In the genomic region with DNA sequence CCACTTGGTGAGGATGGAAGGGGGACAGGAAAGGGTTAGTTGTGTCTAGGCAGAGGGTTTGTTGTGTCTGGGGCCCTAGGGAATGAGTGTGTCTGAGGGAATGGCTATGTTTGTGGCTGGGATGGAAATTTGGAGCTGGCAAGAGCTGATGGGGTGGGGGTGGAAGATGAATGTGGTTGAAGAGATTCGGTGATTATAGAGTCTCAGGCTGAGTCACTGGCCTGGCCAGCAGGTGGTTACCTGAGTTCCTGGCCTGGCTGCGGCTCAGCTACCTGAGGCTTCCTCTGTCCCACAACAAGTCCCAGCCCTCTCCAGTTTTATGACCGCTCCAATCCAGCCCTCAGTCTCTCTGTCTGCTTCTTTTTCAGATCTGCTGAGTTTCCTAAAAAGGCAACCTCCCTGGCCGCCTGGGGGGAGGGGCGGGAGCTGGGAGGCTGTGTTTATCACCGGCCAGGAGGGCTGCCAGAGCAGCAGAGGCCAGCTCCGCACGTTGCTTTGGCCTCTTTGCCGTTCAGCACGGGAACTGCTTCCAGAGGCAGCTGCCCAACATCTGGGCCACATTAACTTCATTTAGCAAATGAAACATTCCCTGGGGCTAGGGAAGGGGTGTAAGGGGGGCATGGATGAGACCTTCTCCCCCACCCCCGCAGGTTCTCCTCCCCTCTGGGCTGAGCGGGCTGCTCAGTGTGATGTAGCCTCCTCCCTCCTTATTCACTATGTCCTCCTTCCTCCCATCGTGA, we compare ENCODE assay signal across 10 cellular contexts. TPM values are rescaled to one million over a fixed set of nuclear protein-coding genes. Genes with fewer than 3 reads are reported as not detected.
DNase-seq lines count a peak whose midpoint lies in the region; ATAC-seq and TF ChIP-seq lines count a peak whose summit lies in the region.
"Had no signal": no experiment of that assay in that cellular context is flagged by ENCODE, and none has a peak within 500 bp of the region (broad histone marks: within the 10 kb centered on the region; RNA-seq: fewer than 3 reads in every experiment).

No MANE protein-coding gene starts in this region.

- no peaks in the 10 kb centered on the region for H3K9me3 Mint-ChIP-seq in activated naive CD8-positive, alpha-beta T cell treated with anti-CD3 and anti-CD28 coated beads, Interleukin-2, amount 50 U/mL, for 24 hours
- H3K9me3 Mint-ChIP-seq: naive thymus-derived CD8-positive, alpha-beta T cell had no signal

- H3K27me3 Mint-ChIP-seq in activated naive CD8-positive, alpha-beta T cell treated with anti-CD3 and anti-CD28 coated beads, Interleukin-2, amount 50 U/mL, for 24 hours, result no peaks in the 10 kb centered on the region

- DNase-seq in IMR-90 (peak; percentile 84), caudate nucleus (lab: John Stamatoyannopoulos, UW) (peak in 1 of 61 donors; percentile 36), left kidney (ENCODE audit: low read depth, low spot score) (peak; percentile 88), testis (peak; percentile 88), cerebellum (ENCODE audit: low spot score) (no peak)
- no peak for DNase-seq in activated naive CD8-positive, alpha-beta T cell treated with anti-CD3 and anti-CD28 coated beads, Interleukin-2, amount 50 U/mL, for 24 hours
- no peak for DNase-seq in activated CD4-positive, alpha-beta T cell treated with anti-CD3 and anti-CD28 coated beads for 4 hours
- DNase-seq: naive thymus-derived CD8-positive, alpha-beta T cell had no signal

- H3K36me3 Mint-ChIP-seq in activated naive CD8-positive, alpha-beta T cell treated with anti-CD3 and anti-CD28 coated beads, Interleukin-2, amount 50 U/mL, for 24 hours (ENCODE audit: low read depth), result no peaks in the 10 kb centered on the region
- H3K36me3 Mint-ChIP-seq: naive thymus-derived CD8-positive, alpha-beta T cell had no signal

- dilution Hi-C loops in IMR-90 (cut with HindIII; ENCODE audit: low sequenced_read_pairs, unreplicated experiment), result no loop called here

- peak overlapping the region; percentile 86 for H3K27ac ChIP-seq in IMR-90 (ENCODE audit: insufficient read depth, low read length)
- H3K27ac ChIP-seq in caudate nucleus (ENCODE audit: low read depth, low read length), result peak overlapping the region; percentile 7
- peak overlapping the region; percentile 13 to 84 for H3K27ac ChIP-seq in testis
- H3K27ac ChIP-seq: VCaP had no signal

- H3K18ac ChIP-seq in IMR-90 (ENCODE audit: low read depth, low read length), result peak overlapping the region; percentile 80

- in situ Hi-C loops in IMR-90 (cut with MboI; ENCODE audit: low sequenced_read_pairs), result no loop called here

- peak overlapping the region; percentile 84; the same call in 2 of the 3 replicates for H2BK15ac ChIP-seq in IMR-90 (ENCODE audit: low read depth, low read length)

- POLR2A ChIA-PET in IMR-90 (lab: Charles Lee; ENCODE audit: unreplicated experiment), result interaction anchor here (0.7 kb wide), 1 partner anchor 35 kb away, joined by 5 read pairs; no protein-coding TSS in a partner anchor

- peak overlapping the region; percentile 95 for H4K5ac ChIP-seq in IMR-90 (ENCODE audit: low read depth, low read length)

- H4K91ac ChIP-seq in IMR-90 (ENCODE audit: insufficient read depth, low read depth, low read length), result peak overlapping the region; percentile 96

- peak overlapping the region; percentile 95 for H2BK120ac ChIP-seq in IMR-90 (ENCODE audit: low read depth, low read length)

- no peak for TF ChIP-seq CTCF in IMR-90 (conservative IDR thresholded peaks at IDR 0.05; ENCODE audit: low read depth, low read length)
- no peak for TF ChIP-seq CTCF in testis (IDR thresholded peaks at IDR 0.05)

- peaks cover 12% of the 10 kb centered on the region for H3K4me1 Mint-ChIP-seq in activated naive CD8-positive, alpha-beta T cell treated with anti-CD3 and anti-CD28 coated beads, Interleukin-2, amount 50 U/mL, for 24 hours

- peak overlapping the region; percentile 88 for H3K23ac ChIP-seq in IMR-90 (ENCODE audit: low read depth, low read length)

- H4K8ac ChIP-seq in IMR-90 (ENCODE audit: low read depth in 2 of 2, low read length in 2 of 2), result peak overlapping the region; percentile 77 to 90

- H3K27ac Mint-ChIP-seq in activated naive CD8-positive, alpha-beta T cell treated with anti-CD3 and anti-CD28 coated beads, Interleukin-2, amount 50 U/mL, for 24 hours, result no peak overlapping the region
- H3K27ac Mint-ChIP-seq: naive thymus-derived CD8-positive, alpha-beta T cell had no signal

- peak overlapping the region; percentile 97 for H2BK20ac ChIP-seq in IMR-90 (ENCODE audit: low read depth, low read length)

- TF ChIP-seq POLR2A in IMR-90 (IDR thresholded peaks at IDR 0.05; ENCODE audit: low read depth, low read length) (no peak), testis (IDR thresholded peaks at IDR 0.05) (no peak)

- H2BK5ac ChIP-seq in IMR-90 (ENCODE audit: low read depth, low read length, poor library complexity, severe bottlenecking), result peak overlapping the region; percentile 93

- H3K56ac ChIP-seq in IMR-90 (ENCODE audit: extremely low read depth, insufficient read depth, low read length), result peak overlapping the region; percentile 90

- peak overlapping the region; percentile 55 for H3K9ac ChIP-seq in IMR-90 (ENCODE audit: low read depth, low read length)

- whole genome bisulfite sequencing in IMR-90 (ENCODE audit: extremely low coverage in 2 of 2, insufficient read length in 1 of 2), 2 experiments, result no CpG with 5 or more reads among the region's 13 CpGs
- 36 to 44% methylated on average over 13 of the region's 13 CpGs for WGBS in testis, 2 donors

- TF ChIP-seq RAD21 in IMR-90 (IDR thresholded peaks at IDR 0.05; ENCODE audit: low read length), result no peak

- CTCF ChIA-PET in IMR-90 (lab: Yijun Ruan, JAX), result interaction anchor here (0.7 to 2.0 kb wide), 2 partner anchors 12 to 15 kb away, joined by 3 to 4 read pairs; no protein-coding TSS in a partner anchor

- H3K9me3 ChIP-seq in IMR-90 (ENCODE audit: control insufficient read depth, insufficient read depth, low read length), result no peaks in the 10 kb centered on the region
- H3K9me3 ChIP-seq in testis, result no peaks in the 10 kb centered on the region

- BruUV-seq in IMR-90 (replicated peaks; lab: Mats Ljungman, UMichigan), result no TSS peak

- ATAC-seq in IMR-90 (ENCODE audit: low read depth) (peak; percentile 53), HG03432 (IDR thresholded peaks at IDR 0.05; ENCODE audit: unreplicated experiment) (no peak)
- no peak for ATAC-seq in activated naive CD8-positive, alpha-beta T cell treated with anti-CD3 and anti-CD28 coated beads, Interleukin-2, amount 50 U/mL, for 24 hours
- ATAC-seq: naive thymus-derived CD8-positive, alpha-beta T cell had no signal

- peak overlapping the region; percentile 53 for H3K4me2 ChIP-seq in IMR-90 (ENCODE audit: low read depth, low read length)

- H3K36me3 ChIP-seq in IMR-90 (ENCODE audit: control insufficient read depth, insufficient read depth, low read length), result no peaks in the 10 kb centered on the region
- no peaks in the 10 kb centered on the region for H3K36me3 ChIP-seq in testis (ENCODE audit: low read depth, missing control alignments)

- H2AK9ac ChIP-seq in IMR-90 (replicated peaks; ENCODE audit: low read depth, low read length, poor library complexity), result peak overlapping the region; percentile 53

- intact Hi-C loops in IMR-90 (cut with micrococcal nuclease), result no loop called here
- intact Hi-C loops in testis (cut with DNase I; ENCODE audit: low total_unique reads), result no loop called here

- peak overlapping the region; percentile 75 for H2AFZ ChIP-seq in IMR-90 (replicated peaks; ENCODE audit: low read length, poor library complexity)

- H3K4me3 Mint-ChIP-seq in activated naive CD8-positive, alpha-beta T cell treated with anti-CD3 and anti-CD28 coated beads, Interleukin-2, amount 50 U/mL, for 24 hours, result no peak overlapping the region
- H3K4me3 Mint-ChIP-seq: naive thymus-derived CD8-positive, alpha-beta T cell had no signal

- peaks cover 49% of the 10 kb centered on the region for H3K4me1 ChIP-seq in IMR-90 (ENCODE audit: control insufficient read depth, insufficient read depth, low read length)
- H3K4me1 ChIP-seq in testis, result peaks cover 40% of the 10 kb centered on the region

- peak overlapping the region; percentile 97 for H3K4ac ChIP-seq in IMR-90 (ENCODE audit: low read depth, low read length)

- H3K4me3 ChIP-seq in IMR-90 (ENCODE audit: insufficient read depth, low read depth, low read length) (no peak overlapping the region), testis (no peak overlapping the region)

- H3K27me3 ChIP-seq in IMR-90 (ENCODE audit: control insufficient read depth, insufficient read depth, low read length), result no peaks in the 10 kb centered on the region
- H3K27me3 ChIP-seq in testis, result no peaks in the 10 kb centered on the region

- peaks cover 48% of the 10 kb centered on the region for H3K9me1 ChIP-seq in IMR-90 (ENCODE audit: insufficient read depth, low read length)

- peaks cover 6 to 54% of the 10 kb centered on the region in 2 experiments; a peak in 3 of 4 replicates for H3K79me1 ChIP-seq in IMR-90 (ENCODE audit: low read depth in 1 of 2, low read length in 2 of 2)

- peak overlapping the region; percentile 93 for H3K14ac ChIP-seq in IMR-90 (replicated peaks; ENCODE audit: low read depth, low read length)

- H2AK5ac ChIP-seq in IMR-90 (ENCODE audit: low read depth, low read length), result peak overlapping the region; percentile 97

- peaks cover 6% of the 10 kb centered on the region; the same call in 1 of the 2 replicates for H4K20me1 ChIP-seq in IMR-90 (ENCODE audit: insufficient read depth, low read length)

TF ChIP-seq in IMR-90, 13 proteins besides CTCF, POLR2A, EP300 and RAD21 (continues in another document):
- no peak for TF ChIP-seq CEBPB (IDR thresholded peaks at IDR 0.05; ENCODE audit: low read depth, low read length)
- TF ChIP-seq CHD1 (IDR thresholded peaks at IDR 0.05; ENCODE audit: low read depth, low read length), result no peak
- 0 out of 2 replicates have a peak, but pooled peaks have one; percentile 22 for TF ChIP-seq MXI1 (IDR thresholded peaks at IDR 0.05; ENCODE audit: borderline replicate concordance, low read depth, low read length)
- peak; percentile 59 for TF ChIP-seq FOS (IDR thresholded peaks at IDR 0.05; ENCODE audit: low read depth, low read length)
- TF ChIP-seq MAFK (IDR thresholded peaks at IDR 0.05; ENCODE audit: low read depth, low read length), result no peak

RNA-seq across cellular contexts. Expression of a gene that starts 21.8 kb away (rescaled TPM):
- total RNA-seq in IMR-90 (2012; rRNA removed) (14.4 and 17.6 TPM in 2 replicates), testis (10 to 100 TPM in 1 of 2 donors, 1 to 10 TPM in 1; 6.9 to 10.3 TPM), cerebellum (1.6 TPM)
- polyA plus RNA-seq in IMR-90 (2012; rRNA removed) (9.0 and 9.8 TPM in 2 replicates), testis (ENCODE audit: insufficient read depth, low read depth, low replicate concordance) (7.6 TPM)
- 5.7 and 6.6 TPM in 2 replicates for polyA plus RNA-seq in IMR-90 (2012; cell fraction: cytosol; rRNA removed)
- polyA plus RNA-seq in IMR-90 (2012; cell fraction: nucleus; rRNA removed; ENCODE audit: low replicate concordance), result 2.9 and 7.5 TPM in 2 replicates
- total RNA-seq: naive thymus-derived CD8-positive, alpha-beta T cell had no signal
- polyA plus RNA-seq: naive thymus-derived CD8-positive, alpha-beta T cell had no signal

RNA-seq across cellular contexts. Expression of a gene that starts 48.3 kb away (rescaled TPM):
- total RNA-seq in IMR-90 (2012; rRNA removed) (1.1 and 1.4 TPM in 2 replicates), testis (10 to 100 TPM; 23.2 to 37.7 TPM), cerebellum (7.4 TPM)
- polyA plus RNA-seq in IMR-90 (2012; rRNA removed) (0.22 and 0.77 TPM in 2 replicates), testis (ENCODE audit: insufficient read depth, low read depth, low replicate concordance) (22.9 TPM)
- polyA plus RNA-seq in IMR-90 (2012; cell fraction: cytosol; rRNA removed), result 0.08 and 0.10 TPM in 2 replicates
- polyA plus RNA-seq in IMR-90 (2012; cell fraction: nucleus; rRNA removed; ENCODE audit: low replicate concordance), result 0.34 and 1.7 TPM in 2 replicates

Comparison
In these comparisons a context has a peak if more than half of its experiments do, and no peak if none do; other contexts are left out.
1. DNase-seq: peak in IMR-90 (single experiment), left kidney (single experiment) and testis (single experiment); none in cerebellum (single experiment), activated naive CD8-positive, alpha-beta T cell treated with anti-CD3 and anti-CD28 coated beads, Interleukin-2, amount 50 U/mL, for 24 hours (single experiment) and activated CD4-positive, alpha-beta T cell treated with anti-CD3 and anti-CD28 coated beads for 4 hours (0 of 2).
2. H3K27ac ChIP-seq: peak in every context shown above with its lines; median percentile 86 in IMR-90; 48 in testis; 7 in caudate nucleus.